ENCODE assay signal across 1 cellular context in the genomic region with DNA sequence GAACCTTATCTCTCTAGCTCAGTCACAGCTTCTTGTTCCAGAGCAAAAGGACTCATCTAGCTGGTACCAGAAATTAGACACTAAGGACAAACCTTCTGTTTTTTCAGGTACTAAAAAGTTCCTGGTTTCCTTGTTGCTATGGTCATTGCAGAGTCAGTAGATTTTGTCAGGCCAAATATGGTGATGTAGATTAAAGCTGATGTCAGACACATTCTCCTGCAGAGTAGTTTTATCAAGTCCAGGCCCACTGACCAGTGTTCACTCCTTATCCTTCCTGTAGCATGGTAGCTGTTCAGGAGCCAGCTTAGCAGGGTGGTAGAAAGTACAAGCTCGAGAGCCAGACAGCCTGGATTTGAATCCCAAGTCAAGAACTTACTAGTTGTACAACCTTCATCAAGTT.
TF ChIP-seq lines count a peak whose summit lies in the region.

No MANE protein-coding gene starts in this region.

TF ChIP-seq in K562, 482 proteins besides CTCF, POLR2A, EP300 and RAD21 (continues in another document):
- TF ChIP-seq CCNT2 (IDR thresholded peaks at IDR 0.05; ENCODE audit: borderline replicate concordance, extremely low read depth, insufficient read length, low read depth, low read length) (no peak), ZNF75A (CRISPR knock-in tag; IDR thresholded peaks at IDR 0.05) (no peak), SIN3B (IDR thresholded peaks at IDR 0.05; ENCODE audit: low read depth) (no peak), NFE2 (IDR thresholded peaks at IDR 0.05; ENCODE audit: low read depth) (no peak), KAT2B (IDR thresholded peaks at IDR 0.05; ENCODE audit: low read depth, low read length) (no peak), ZNF134 (CRISPR knock-in tag; conservative IDR thresholded peaks at IDR 0.05) (no peak), MAFK (IDR thresholded peaks at IDR 0.05; ENCODE audit: low read length) (peak; percentile 42; the same call in 1 of the 2 replicates), CBFA2T2 (conservative IDR thresholded peaks at IDR 0.05) (0 out of 2 replicates have a peak, but pooled peaks have one; percentile 16), ZNF79 (CRISPR knock-in tag; IDR thresholded peaks at IDR 0.05; ENCODE audit: low read depth) (no peak), HDGF (IDR thresholded peaks at IDR 0.05) (no peak), ZNF324 (CRISPR knock-in tag; IDR thresholded peaks at IDR 0.05) (no peak), SPI1 (IDR thresholded peaks at IDR 0.05; ENCODE audit: borderline replicate concordance, low read depth, low read length) (no peak), TCF3 (CRISPR knock-in tag; IDR thresholded peaks at IDR 0.05) (peak; percentile 52; the same call in 1 of the 2 replicates), MAFG (tag; conservative IDR thresholded peaks at IDR 0.05) (no peak; the same call in 1 of the 2 replicates), NCOR1 (IDR thresholded peaks at IDR 0.05) (peak; percentile 23; the same call in 1 of the 2 replicates), ZNF232 (CRISPR knock-in tag; IDR thresholded peaks at IDR 0.05) (no peak), EP400 (IDR thresholded peaks at IDR 0.05) (no peak), ZNF717 (CRISPR knock-in tag; IDR thresholded peaks at IDR 0.05) (no peak), WHSC1 (IDR thresholded peaks at IDR 0.05; ENCODE audit: low read length) (no peak), ZNF695 (CRISPR knock-in tag; IDR thresholded peaks at IDR 0.05) (no peak), TBL1XR1 (IDR thresholded peaks at IDR 0.05; ENCODE audit: low read length in 2 of 2) (no peak), TEAD1 (CRISPR knock-in tag; IDR thresholded peaks at IDR 0.05) (no peak), FOXK2 (conservative IDR thresholded peaks at IDR 0.05 in 1 of 2, IDR thresholded peaks at IDR 0.05 in 1 of 2; ENCODE audit: low read depth in 2 of 2) (no peak; a peak in 1 of 4 replicates), COPS2 (conservative IDR thresholded peaks at IDR 0.05) (no peak), C11orf30 (IDR thresholded peaks at IDR 0.05; ENCODE audit: low read depth) (0 out of 2 replicates have a peak, but pooled peaks have one; percentile 9), ZNF263 (CRISPR knock-in tag; IDR thresholded peaks at IDR 0.05; ENCODE audit: borderline replicate concordance) (no peak), ZNF354B (CRISPR knock-in tag; IDR thresholded peaks at IDR 0.05) (no peak), PYGO2 (tag; IDR thresholded peaks at IDR 0.05) (no peak), CHD4 (IDR thresholded peaks at IDR 0.05; ENCODE audit: insufficient read depth, insufficient replicate concordance, low read depth, low read length, poor library complexity, severe bottlenecking) (no peak), ZKSCAN1 (IDR thresholded peaks at IDR 0.05; ENCODE audit: low read depth, low read length) (no peak), RFX7 (CRISPR knock-in tag; IDR thresholded peaks at IDR 0.05) (no peak), SP1 (CRISPR knock-in tag; IDR thresholded peaks at IDR 0.05) (no peak), ZNF12 (CRISPR knock-in tag; IDR thresholded peaks at IDR 0.05) (no peak), SMAD4 (CRISPR knock-in tag; conservative IDR thresholded peaks at IDR 0.05) (no peak), MCM7 (IDR thresholded peaks at IDR 0.05) (no peak), FOXK1 (CRISPR knock-in tag; IDR thresholded peaks at IDR 0.05; ENCODE audit: borderline replicate concordance) (no peak), DPF2 (IDR thresholded peaks at IDR 0.05) (peak; percentile 43; the same call in 1 of the 2 replicates), ZNF24 (IDR thresholded peaks at IDR 0.05) (no peak), ZNF217 (CRISPR knock-in tag; IDR thresholded peaks at IDR 0.05) (no peak), DDX20 (tag; IDR thresholded peaks at IDR 0.05; ENCODE audit: low read depth) (no peak), ZNF699 (CRISPR knock-in tag; IDR thresholded peaks at IDR 0.05; ENCODE audit: insufficient replicate concordance) (no peak)
- TF ChIP-seq, protein P1, sequence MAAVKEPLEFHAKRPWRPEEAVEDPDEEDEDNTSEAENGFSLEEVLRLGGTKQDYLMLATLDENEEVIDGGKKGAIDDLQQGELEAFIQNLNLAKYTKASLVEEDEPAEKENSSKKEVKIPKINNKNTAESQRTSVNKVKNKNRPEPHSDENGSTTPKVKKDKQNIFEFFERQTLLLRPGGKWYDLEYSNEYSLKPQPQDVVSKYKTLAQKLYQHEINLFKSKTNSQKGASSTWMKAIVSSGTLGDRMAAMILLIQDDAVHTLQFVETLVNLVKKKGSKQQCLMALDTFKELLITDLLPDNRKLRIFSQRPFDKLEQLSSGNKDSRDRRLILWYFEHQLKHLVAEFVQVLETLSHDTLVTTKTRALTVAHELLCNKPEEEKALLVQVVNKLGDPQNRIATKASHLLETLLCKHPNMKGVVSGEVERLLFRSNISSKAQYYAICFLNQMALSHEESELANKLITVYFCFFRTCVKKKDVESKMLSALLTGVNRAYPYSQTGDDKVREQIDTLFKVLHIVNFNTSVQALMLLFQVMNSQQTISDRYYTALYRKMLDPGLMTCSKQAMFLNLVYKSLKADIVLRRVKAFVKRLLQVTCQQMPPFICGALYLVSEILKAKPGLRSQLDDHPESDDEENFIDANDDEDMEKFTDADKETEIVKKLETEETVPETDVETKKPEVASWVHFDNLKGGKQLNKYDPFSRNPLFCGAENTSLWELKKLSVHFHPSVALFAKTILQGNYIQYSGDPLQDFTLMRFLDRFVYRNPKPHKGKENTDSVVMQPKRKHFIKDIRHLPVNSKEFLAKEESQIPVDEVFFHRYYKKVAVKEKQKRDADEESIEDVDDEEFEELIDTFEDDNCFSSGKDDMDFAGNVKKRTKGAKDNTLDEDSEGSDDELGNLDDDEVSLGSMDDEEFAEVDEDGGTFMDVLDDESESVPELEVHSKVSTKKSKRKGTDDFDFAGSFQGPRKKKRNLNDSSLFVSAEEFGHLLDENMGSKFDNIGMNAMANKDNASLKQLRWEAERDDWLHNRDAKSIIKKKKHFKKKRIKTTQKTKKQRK (IDR thresholded peaks at IDR 0.05; ENCODE audit: borderline replicate concordance, low read depth, low read length): no peak
- TF ChIP-seq, protein P2, sequence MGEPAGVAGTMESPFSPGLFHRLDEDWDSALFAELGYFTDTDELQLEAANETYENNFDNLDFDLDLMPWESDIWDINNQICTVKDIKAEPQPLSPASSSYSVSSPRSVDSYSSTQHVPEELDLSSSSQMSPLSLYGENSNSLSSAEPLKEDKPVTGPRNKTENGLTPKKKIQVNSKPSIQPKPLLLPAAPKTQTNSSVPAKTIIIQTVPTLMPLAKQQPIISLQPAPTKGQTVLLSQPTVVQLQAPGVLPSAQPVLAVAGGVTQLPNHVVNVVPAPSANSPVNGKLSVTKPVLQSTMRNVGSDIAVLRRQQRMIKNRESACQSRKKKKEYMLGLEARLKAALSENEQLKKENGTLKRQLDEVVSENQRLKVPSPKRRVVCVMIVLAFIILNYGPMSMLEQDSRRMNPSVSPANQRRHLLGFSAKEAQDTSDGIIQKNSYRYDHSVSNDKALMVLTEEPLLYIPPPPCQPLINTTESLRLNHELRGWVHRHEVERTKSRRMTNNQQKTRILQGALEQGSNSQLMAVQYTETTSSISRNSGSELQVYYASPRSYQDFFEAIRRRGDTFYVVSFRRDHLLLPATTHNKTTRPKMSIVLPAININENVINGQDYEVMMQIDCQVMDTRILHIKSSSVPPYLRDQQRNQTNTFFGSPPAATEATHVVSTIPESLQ (CRISPR knock-in tag; IDR thresholded peaks at IDR 0.05): no peak
- TF ChIP-seq, protein P3, sequence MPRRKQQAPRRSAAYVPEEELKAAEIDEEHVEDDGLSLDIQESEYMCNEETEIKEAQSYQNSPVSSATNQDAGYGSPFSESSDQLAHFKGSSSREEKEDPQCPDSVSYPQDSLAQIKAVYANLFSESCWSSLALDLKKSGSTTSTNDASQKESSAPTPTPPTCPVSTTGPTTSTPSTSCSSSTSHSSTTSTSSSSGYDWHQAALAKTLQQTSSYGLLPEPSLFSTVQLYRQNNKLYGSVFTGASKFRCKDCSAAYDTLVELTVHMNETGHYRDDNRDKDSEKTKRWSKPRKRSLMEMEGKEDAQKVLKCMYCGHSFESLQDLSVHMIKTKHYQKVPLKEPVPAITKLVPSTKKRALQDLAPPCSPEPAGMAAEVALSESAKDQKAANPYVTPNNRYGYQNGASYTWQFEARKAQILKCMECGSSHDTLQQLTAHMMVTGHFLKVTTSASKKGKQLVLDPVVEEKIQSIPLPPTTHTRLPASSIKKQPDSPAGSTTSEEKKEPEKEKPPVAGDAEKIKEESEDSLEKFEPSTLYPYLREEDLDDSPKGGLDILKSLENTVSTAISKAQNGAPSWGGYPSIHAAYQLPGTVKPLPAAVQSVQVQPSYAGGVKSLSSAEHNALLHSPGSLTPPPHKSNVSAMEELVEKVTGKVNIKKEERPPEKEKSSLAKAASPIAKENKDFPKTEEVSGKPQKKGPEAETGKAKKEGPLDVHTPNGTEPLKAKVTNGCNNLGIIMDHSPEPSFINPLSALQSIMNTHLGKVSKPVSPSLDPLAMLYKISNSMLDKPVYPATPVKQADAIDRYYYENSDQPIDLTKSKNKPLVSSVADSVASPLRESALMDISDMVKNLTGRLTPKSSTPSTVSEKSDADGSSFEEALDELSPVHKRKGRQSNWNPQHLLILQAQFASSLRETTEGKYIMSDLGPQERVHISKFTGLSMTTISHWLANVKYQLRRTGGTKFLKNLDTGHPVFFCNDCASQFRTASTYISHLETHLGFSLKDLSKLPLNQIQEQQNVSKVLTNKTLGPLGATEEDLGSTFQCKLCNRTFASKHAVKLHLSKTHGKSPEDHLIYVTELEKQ (CRISPR knock-in tag; IDR thresholded peaks at IDR 0.05): no peak
- TF ChIP-seq, protein P4, sequence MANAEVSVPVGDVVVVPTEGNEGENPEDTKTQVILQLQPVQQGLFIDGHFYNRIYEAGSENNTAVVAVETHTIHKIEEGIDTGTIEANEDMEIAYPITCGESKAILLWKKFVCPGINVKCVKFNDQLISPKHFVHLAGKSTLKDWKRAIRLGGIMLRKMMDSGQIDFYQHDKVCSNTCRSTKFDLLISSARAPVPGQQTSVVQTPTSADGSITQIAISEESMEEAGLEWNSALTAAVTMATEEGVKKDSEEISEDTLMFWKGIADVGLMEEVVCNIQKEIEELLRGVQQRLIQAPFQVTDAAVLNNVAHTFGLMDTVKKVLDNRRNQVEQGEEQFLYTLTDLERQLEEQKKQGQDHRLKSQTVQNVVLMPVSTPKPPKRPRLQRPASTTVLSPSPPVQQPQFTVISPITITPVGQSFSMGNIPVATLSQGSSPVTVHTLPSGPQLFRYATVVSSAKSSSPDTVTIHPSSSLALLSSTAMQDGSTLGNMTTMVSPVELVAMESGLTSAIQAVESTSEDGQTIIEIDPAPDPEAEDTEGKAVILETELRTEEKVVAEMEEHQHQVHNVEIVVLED (CRISPR knock-in tag; IDR thresholded peaks at IDR 0.05): no peak
- TF ChIP-seq, protein P5, sequence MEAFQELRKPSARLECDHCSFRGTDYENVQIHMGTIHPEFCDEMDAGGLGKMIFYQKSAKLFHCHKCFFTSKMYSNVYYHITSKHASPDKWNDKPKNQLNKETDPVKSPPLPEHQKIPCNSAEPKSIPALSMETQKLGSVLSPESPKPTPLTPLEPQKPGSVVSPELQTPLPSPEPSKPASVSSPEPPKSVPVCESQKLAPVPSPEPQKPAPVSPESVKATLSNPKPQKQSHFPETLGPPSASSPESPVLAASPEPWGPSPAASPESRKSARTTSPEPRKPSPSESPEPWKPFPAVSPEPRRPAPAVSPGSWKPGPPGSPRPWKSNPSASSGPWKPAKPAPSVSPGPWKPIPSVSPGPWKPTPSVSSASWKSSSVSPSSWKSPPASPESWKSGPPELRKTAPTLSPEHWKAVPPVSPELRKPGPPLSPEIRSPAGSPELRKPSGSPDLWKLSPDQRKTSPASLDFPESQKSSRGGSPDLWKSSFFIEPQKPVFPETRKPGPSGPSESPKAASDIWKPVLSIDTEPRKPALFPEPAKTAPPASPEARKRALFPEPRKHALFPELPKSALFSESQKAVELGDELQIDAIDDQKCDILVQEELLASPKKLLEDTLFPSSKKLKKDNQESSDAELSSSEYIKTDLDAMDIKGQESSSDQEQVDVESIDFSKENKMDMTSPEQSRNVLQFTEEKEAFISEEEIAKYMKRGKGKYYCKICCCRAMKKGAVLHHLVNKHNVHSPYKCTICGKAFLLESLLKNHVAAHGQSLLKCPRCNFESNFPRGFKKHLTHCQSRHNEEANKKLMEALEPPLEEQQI (IDR thresholded peaks at IDR 0.05): no peak
- TF ChIP-seq, protein P6, sequence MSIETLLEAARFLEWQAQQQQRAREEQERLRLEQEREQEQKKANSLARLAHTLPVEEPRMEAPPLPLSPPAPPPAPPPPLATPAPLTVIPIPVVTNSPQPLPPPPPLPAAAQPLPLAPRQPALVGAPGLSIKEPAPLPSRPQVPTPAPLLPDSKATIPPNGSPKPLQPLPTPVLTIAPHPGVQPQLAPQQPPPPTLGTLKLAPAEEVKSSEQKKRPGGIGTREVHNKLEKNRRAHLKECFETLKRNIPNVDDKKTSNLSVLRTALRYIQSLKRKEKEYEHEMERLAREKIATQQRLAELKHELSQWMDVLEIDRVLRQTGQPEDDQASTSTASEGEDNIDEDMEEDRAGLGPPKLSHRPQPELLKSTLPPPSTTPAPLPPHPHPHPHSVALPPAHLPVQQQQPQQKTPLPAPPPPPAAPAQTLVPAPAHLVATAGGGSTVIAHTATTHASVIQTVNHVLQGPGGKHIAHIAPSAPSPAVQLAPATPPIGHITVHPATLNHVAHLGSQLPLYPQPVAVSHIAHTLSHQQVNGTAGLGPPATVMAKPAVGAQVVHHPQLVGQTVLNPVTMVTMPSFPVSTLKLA (conservative IDR thresholded peaks at IDR 0.05): no peak
- TF ChIP-seq, protein P7, sequence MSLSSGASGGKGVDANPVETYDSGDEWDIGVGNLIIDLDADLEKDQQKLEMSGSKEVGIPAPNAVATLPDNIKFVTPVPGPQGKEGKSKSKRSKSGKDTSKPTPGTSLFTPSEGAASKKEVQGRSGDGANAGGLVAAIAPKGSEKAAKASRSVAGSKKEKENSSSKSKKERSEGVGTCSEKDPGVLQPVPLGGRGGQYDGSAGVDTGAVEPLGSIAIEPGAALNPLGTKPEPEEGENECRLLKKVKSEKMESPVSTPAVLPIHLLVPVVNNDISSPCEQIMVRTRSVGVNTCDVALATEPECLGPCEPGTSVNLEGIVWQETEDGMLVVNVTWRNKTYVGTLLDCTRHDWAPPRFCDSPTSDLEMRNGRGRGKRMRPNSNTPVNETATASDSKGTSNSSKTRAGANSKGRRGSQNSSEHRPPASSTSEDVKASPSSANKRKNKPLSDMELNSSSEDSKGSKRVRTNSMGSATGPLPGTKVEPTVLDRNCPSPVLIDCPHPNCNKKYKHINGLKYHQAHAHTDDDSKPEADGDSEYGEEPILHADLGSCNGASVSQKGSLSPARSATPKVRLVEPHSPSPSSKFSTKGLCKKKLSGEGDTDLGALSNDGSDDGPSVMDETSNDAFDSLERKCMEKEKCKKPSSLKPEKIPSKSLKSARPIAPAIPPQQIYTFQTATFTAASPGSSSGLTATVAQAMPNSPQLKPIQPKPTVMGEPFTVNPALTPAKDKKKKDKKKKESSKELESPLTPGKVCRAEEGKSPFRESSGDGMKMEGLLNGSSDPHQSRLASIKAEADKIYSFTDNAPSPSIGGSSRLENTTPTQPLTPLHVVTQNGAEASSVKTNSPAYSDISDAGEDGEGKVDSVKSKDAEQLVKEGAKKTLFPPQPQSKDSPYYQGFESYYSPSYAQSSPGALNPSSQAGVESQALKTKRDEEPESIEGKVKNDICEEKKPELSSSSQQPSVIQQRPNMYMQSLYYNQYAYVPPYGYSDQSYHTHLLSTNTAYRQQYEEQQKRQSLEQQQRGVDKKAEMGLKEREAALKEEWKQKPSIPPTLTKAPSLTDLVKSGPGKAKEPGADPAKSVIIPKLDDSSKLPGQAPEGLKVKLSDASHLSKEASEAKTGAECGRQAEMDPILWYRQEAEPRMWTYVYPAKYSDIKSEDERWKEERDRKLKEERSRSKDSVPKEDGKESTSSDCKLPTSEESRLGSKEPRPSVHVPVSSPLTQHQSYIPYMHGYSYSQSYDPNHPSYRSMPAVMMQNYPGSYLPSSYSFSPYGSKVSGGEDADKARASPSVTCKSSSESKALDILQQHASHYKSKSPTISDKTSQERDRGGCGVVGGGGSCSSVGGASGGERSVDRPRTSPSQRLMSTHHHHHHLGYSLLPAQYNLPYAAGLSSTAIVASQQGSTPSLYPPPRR (CRISPR knock-in tag; IDR thresholded peaks at IDR 0.05; ENCODE audit: borderline replicate concordance): no peak
